Comparison of ENCODE assay signal across 8 cellular contexts in the genomic region with DNA sequence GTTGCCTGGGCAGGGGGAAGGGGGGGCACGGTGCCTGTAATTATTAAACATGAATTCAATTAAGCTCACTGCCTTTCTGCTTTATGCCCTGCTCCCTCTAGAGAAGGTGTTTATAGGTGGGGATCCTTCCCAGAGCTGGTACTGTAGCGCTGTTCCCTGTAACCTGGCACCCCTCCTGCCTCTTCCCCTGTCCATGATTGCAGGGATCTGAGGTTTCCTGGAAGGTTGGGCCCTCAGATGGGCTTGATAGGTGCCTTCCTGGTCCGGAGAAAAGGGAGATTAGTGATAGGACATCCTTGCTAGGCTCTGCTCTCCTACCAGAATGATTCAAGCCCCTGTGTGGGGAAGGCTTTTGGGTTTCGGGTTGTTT. TPM values are rescaled to one million over a fixed set of nuclear protein-coding genes. Genes with fewer than 3 reads are reported as not detected.
DNase-seq lines count a peak whose midpoint lies in the region; ATAC-seq and TF ChIP-seq lines count a peak whose summit lies in the region.

No MANE protein-coding gene starts in this region.

- H3K27ac ChIP-seq in CD4-positive, alpha-beta memory T cell (ENCODE audit: low read depth, low read length): peak overlapping the region; percentile 92
- H3K27ac ChIP-seq in tibial artery: peak overlapping the region; percentile 97 to 98

- intact Hi-C loops in CD4-positive, alpha-beta memory T cell (cut with micrococcal nuclease): loop anchor here (1.0 to 2.0 kb wide), 3 partner anchors 20 to 36 kb away; a partner anchor contains a TSS
- intact Hi-C loops in tibial artery (cut with DNase I; ENCODE audit: low total_unique reads): no loop called here

- no peak for DNase-seq in CD4-positive, alpha-beta memory T cell
- peak; percentile 44 for DNase-seq in left lobe of liver (ENCODE audit: low spot score)
- no peak for DNase-seq in tibial artery
- no peak for DNase-seq in NCI-H2081 (lab: John Stamatoyannopoulos, UW)
- DNase-seq in OCI-M2 (lab: John Stamatoyannopoulos, UW; ENCODE audit: unreplicated experiment): no peak

- ATAC-seq in HG02970 (IDR thresholded peaks at IDR 0.05; ENCODE audit: low FRiP score, unreplicated experiment) (peak; percentile 8), left lobe of liver (peak; percentile 22), HG02763 (IDR thresholded peaks at IDR 0.05; ENCODE audit: unreplicated experiment) (no peak)
- peak; percentile 37 for ATAC-seq in activated T-helper 17 cell treated with anti-CD3 and anti-CD28 coated beads, Interleukin-2, amount 50 U/mL, for 72 hours (replicated peaks)

- peaks cover 23 to 42% (median 30%) of the 10 kb centered on the region in 4 donors for H3K4me1 Mint-ChIP-seq in CD4-positive, alpha-beta memory T cell
- H3K4me1 Mint-ChIP-seq in activated T-helper 17 cell treated with anti-CD3 and anti-CD28 coated beads, Interleukin-2, amount 50 U/mL, for 72 hours: peaks cover 42% of the 10 kb centered on the region

- peaks cover 37 to 49% of the 10 kb centered on the region in 2 donors for H3K36me3 Mint-ChIP-seq in CD4-positive, alpha-beta memory T cell
- peaks cover 54% of the 10 kb centered on the region for H3K36me3 Mint-ChIP-seq in activated T-helper 17 cell treated with anti-CD3 and anti-CD28 coated beads, Interleukin-2, amount 50 U/mL, for 72 hours (ENCODE audit: low read depth)

- peak overlapping the region; percentile 94 to 99 (median 98) for H3K27ac Mint-ChIP-seq in CD4-positive, alpha-beta memory T cell
- H3K27ac Mint-ChIP-seq in activated T-helper 17 cell treated with anti-CD3 and anti-CD28 coated beads, Interleukin-2, amount 50 U/mL, for 72 hours: peak overlapping the region; percentile 79

- no peaks in the 10 kb centered on the region for H3K27me3 Mint-ChIP-seq in CD4-positive, alpha-beta memory T cell
- no peaks in the 10 kb centered on the region for H3K27me3 Mint-ChIP-seq in activated T-helper 17 cell treated with anti-CD3 and anti-CD28 coated beads, Interleukin-2, amount 50 U/mL, for 72 hours

- CTCF ChIA-PET in CD4-positive, alpha-beta memory T cell (lab: Charles Lee; ENCODE audit: partially characterized antibody): no interaction called here

- POLR2A ChIA-PET in CD4-positive, alpha-beta memory T cell (lab: Charles Lee; ENCODE audit: partially characterized antibody): interaction anchor here (0.7 to 1.9 kb wide), 3 partner anchors 19 to 36 kb away, joined by 3 to 4 read pairs (median 4); a partner anchor contains a TSS

- peaks cover 20% of the 10 kb centered on the region for H3K4me1 ChIP-seq in CD4-positive, alpha-beta memory T cell (ENCODE audit: insufficient read depth, low read length)
- peaks cover 0 to 39% (median 27%) of the 10 kb centered on the region in 4 donors for H3K4me1 ChIP-seq in tibial artery

- no peak for TF ChIP-seq CTCF in tibial artery (IDR thresholded peaks at IDR 0.05)

- peak overlapping the region in 1 of 2 donors; percentile 53 for H3K4me3 ChIP-seq in CD4-positive, alpha-beta memory T cell (ENCODE audit: low read length in 2 of 2)
- peak overlapping the region; percentile 90 to 94 for H3K4me3 ChIP-seq in tibial artery

- H3K9me3 Mint-ChIP-seq in CD4-positive, alpha-beta memory T cell: no peaks in the 10 kb centered on the region
- H3K9me3 Mint-ChIP-seq in activated T-helper 17 cell treated with anti-CD3 and anti-CD28 coated beads, Interleukin-2, amount 50 U/mL, for 72 hours: no peaks in the 10 kb centered on the region

- H3K4me3 Mint-ChIP-seq in CD4-positive, alpha-beta memory T cell: peak overlapping the region; percentile 83 to 92 (median 87)
- H3K4me3 Mint-ChIP-seq in activated T-helper 17 cell treated with anti-CD3 and anti-CD28 coated beads, Interleukin-2, amount 50 U/mL, for 72 hours: peak overlapping the region; percentile 81

- H3K36me3 ChIP-seq in CD4-positive, alpha-beta memory T cell (ENCODE audit: insufficient read depth, low read length): peaks cover 31% of the 10 kb centered on the region
- peaks cover 39 to 50% (median 49%) of the 10 kb centered on the region in 3 donors for H3K36me3 ChIP-seq in tibial artery

- H3K27me3 ChIP-seq in CD4-positive, alpha-beta memory T cell (ENCODE audit: insufficient read depth, low read length): no peaks in the 10 kb centered on the region
- no peaks in the 10 kb centered on the region for H3K27me3 ChIP-seq in tibial artery

- no peaks in the 10 kb centered on the region for H3K9me3 ChIP-seq in CD4-positive, alpha-beta memory T cell (ENCODE audit: control insufficient read depth in 1 of 2, low read length in 2 of 2)
- H3K9me3 ChIP-seq in tibial artery: no peaks in the 10 kb centered on the region

RNA-seq across cellular contexts. Expression of a gene that starts 2.1 kb away (rescaled TPM):
- total RNA-seq in CD4-positive, alpha-beta memory T cell: 1 to 10 TPM; 9.0 to 10.0 TPM
- polyA plus RNA-seq in CD4-positive, alpha-beta memory T cell: 1 to 10 TPM; 1.1 to 1.6 TPM
- total RNA-seq in activated T-helper 17 cell treated with anti-CD3 and anti-CD28 coated beads, Interleukin-2, amount 50 U/mL, for 72 hours: 1 to 10 TPM; 2.5 to 6.7 TPM
- 2.5 TPM for total RNA-seq in left lobe of liver

RNA-seq across cellular contexts. Expression of a gene that starts 20.9 kb away (rescaled TPM):
- total RNA-seq in CD4-positive, alpha-beta memory T cell: 100 to 1,000 TPM; 236 to 246 TPM
- 10 to 100 TPM in 1 of 2 donors, 1 to 10 TPM in 1; 3.6 to 51.1 TPM for polyA plus RNA-seq in CD4-positive, alpha-beta memory T cell
- 100 to 1,000 TPM; 242 to 551 TPM for total RNA-seq in activated T-helper 17 cell treated with anti-CD3 and anti-CD28 coated beads, Interleukin-2, amount 50 U/mL, for 72 hours
- total RNA-seq in left lobe of liver: 341 TPM

RNA-seq across cellular contexts. Expression of a gene that starts 26.1 kb away (rescaled TPM):
- total RNA-seq in CD4-positive, alpha-beta memory T cell: 1 to 10 TPM; 3.8 to 5.4 TPM
- under 1 TPM; 0.24 to 0.29 TPM for polyA plus RNA-seq in CD4-positive, alpha-beta memory T cell
- total RNA-seq in activated T-helper 17 cell treated with anti-CD3 and anti-CD28 coated beads, Interleukin-2, amount 50 U/mL, for 72 hours: 10 to 100 TPM in 1 of 2 donors, 1 to 10 TPM in 1; 9.5 to 13.7 TPM
- total RNA-seq in left lobe of liver: 4.8 TPM

RNA-seq across cellular contexts. Expression of a gene that starts 26.2 kb away (rescaled TPM):
- total RNA-seq in CD4-positive, alpha-beta memory T cell: 10 to 100 TPM; 61.3 to 66.1 TPM
- polyA plus RNA-seq in CD4-positive, alpha-beta memory T cell: 10 to 100 TPM; 56.6 to 58.8 TPM
- total RNA-seq in activated T-helper 17 cell treated with anti-CD3 and anti-CD28 coated beads, Interleukin-2, amount 50 U/mL, for 72 hours: 100 to 1,000 TPM; 156 to 183 TPM
- total RNA-seq in left lobe of liver: 33.9 TPM

RNA-seq across cellular contexts. Expression of a gene that starts 36.2 kb away (rescaled TPM):
- total RNA-seq in CD4-positive, alpha-beta memory T cell: 100 to 1,000 TPM; 148 to 154 TPM
- 100 to 1,000 TPM; 195 to 298 TPM for polyA plus RNA-seq in CD4-positive, alpha-beta memory T cell
- total RNA-seq in activated T-helper 17 cell treated with anti-CD3 and anti-CD28 coated beads, Interleukin-2, amount 50 U/mL, for 72 hours: 100 to 1,000 TPM; 143 to 311 TPM
- total RNA-seq in left lobe of liver: 94.1 TPM
